ENCODE assay signal across 19 cellular contexts in genomic region chr4:74217365-74217764, GRCh38. TPM values are rescaled to one million over a fixed set of nuclear protein-coding genes. Genes with fewer than 3 reads are reported as not detected.
A peak's percentile ranks its signal among the peaks of the same experiment; 100 is the strongest.
DNase-seq lines count a peak whose midpoint lies in the region; ATAC-seq and TF ChIP-seq lines count a peak whose summit lies in the region.
"Had no signal": no experiment of that assay in that cellular context is flagged by ENCODE, and none has a peak within 500 bp of the region (broad histone marks: within the 10 kb centered on the region; RNA-seq: fewer than 3 reads in every experiment).

No MANE protein-coding gene starts in this region.

- ATAC-seq in GM18520 (IDR thresholded peaks at IDR 0.05; ENCODE audit: unreplicated experiment) = no peak
- ATAC-seq: activated naive CD4-positive, alpha-beta T cell treated with anti-CD3 and anti-CD28 coated beads, Interleukin-2, amount 50 U/mL, for 72 hours; CD8-positive, alpha-beta T cell; Panc1 had no signal

- H3K27me3 Mint-ChIP-seq in chondrocyte (ENCODE audit: low read depth) = no peaks in the 10 kb centered on the region
- H3K27me3 Mint-ChIP-seq: activated T-cell treated with anti-CD3 and anti-CD28 coated beads, Interleukin-2, amount 50 U/mL, for 24 hours had no signal

- H3K4me1 Mint-ChIP-seq in chondrocyte (ENCODE audit: low read depth) = peaks cover 33% of the 10 kb centered on the region

- H3K27ac Mint-ChIP-seq in chondrocyte (ENCODE audit: unreplicated experiment) = peak overlapping the region; percentile 69
- H3K27ac Mint-ChIP-seq: activated naive CD4-positive, alpha-beta T cell treated with anti-CD3 and anti-CD28 coated beads, Interleukin-2, amount 50 U/mL, for 72 hours; activated T-cell treated with anti-CD3 and anti-CD28 coated beads, Interleukin-2, amount 50 U/mL, for 24 hours; CD8-positive, alpha-beta T cell had no signal

- H3K9me3 Mint-ChIP-seq in chondrocyte (ENCODE audit: low read depth) = peaks cover 13% of the 10 kb centered on the region

- H3K36me3 Mint-ChIP-seq in chondrocyte (ENCODE audit: low read depth) = peaks cover 6% of the 10 kb centered on the region

- TF ChIP-seq CTCF in chondrocyte (IDR thresholded peaks at IDR 0.05) = no peak

- no peak overlapping the region for H3K4me3 Mint-ChIP-seq in chondrocyte (ENCODE audit: unreplicated experiment)
- H3K4me3 Mint-ChIP-seq: activated T-cell treated with anti-CD3 and anti-CD28 coated beads, Interleukin-2, amount 50 U/mL, for 24 hours; CD8-positive, alpha-beta T cell; nephron progenitor cell had no signal

- peak; percentile 14 for DNase-seq in AG20443 (ENCODE audit: low spot score)
- DNase-seq in M059J (ENCODE audit: low read depth) = peak; percentile 85
- DNase-seq in chondrocyte (ENCODE audit: low spot score) = no peak
- peak; percentile 6 for DNase-seq in kidney tubule cell (ENCODE audit: low spot score)
- no peak for DNase-seq in NOMO-1 treated with dmso at 0.1 percent for 144 hours (lab: John Stamatoyannopoulos, UW; ENCODE audit: unreplicated experiment)
- DNase-seq in medulla oblongata (ENCODE audit: extremely low spot score) = no peak
- no peak for DNase-seq in NCI-H1436 treated with DMSO at 0.1 percent for 48 hours (lab: John Stamatoyannopoulos, UW)
- DNase-seq: activated CD4-positive, alpha-beta T cell treated with anti-CD3 and anti-CD28 coated beads, Interleukin-2, amount 50 U/mL, for 4 hours; activated T-cell treated with anti-CD3 and anti-CD28 coated beads, Interleukin-2, amount 50 U/mL, for 24 hours; CD8-positive, alpha-beta T cell; central memory CD4-positive, alpha-beta T cell; NCI-H2107; NCI-H748 treated with DMSO at 0.1 percent for 48 hours; nephron progenitor cell; stomach; uterus had no signal

RNA-seq across cellular contexts. Expression of gene MTHFD2L, which starts 59.4 kb away (rescaled TPM):
- 4.4 and 8.9 TPM in 2 replicates for total RNA-seq in M059J (2014; rRNA removed; shearing (Covaris generic))
- total RNA-seq in chondrocyte = 6.6 to 10.6 TPM (median 7.4 TPM) in 3 replicates

Comparison
In these comparisons a context has a peak if more than half of its experiments do, and no peak if none do; other contexts are left out.
1. DNase-seq: peak in AG20443 (single experiment), M059J (single experiment) and kidney tubule cell (single experiment); none in chondrocyte (single experiment), NOMO-1 treated with dmso at 0.1 percent for 144 hours (single experiment), medulla oblongata (single experiment) and NCI-H1436 treated with DMSO at 0.1 percent for 48 hours (single experiment).